Comparison of ENCODE assay signal across 23 cellular contexts in genomic region chr13:21047087-21047486, GRCh38.
"Had no signal": no experiment of that assay in that cellular context is flagged by ENCODE, and none has a peak within 500 bp of the region (broad histone marks: within the 10 kb centered on the region; RNA-seq: fewer than 3 reads in every experiment).

No MANE protein-coding gene starts in this region.

- ATAC-seq: activated CD8-positive, alpha-beta T cell treated with anti-CD3 and anti-CD28 coated beads, Interleukin-2, amount 10 ng/mL, durations not matched to agents 7 days and 5 days; activated naive CD8-positive, alpha-beta T cell treated with anti-CD3 and anti-CD28 coated beads, Interleukin-2, amount 50 U/mL, for 24 hours; esophagus mucosa; sciatic nerve; stimulated activated memory B cell treated with anti-CD40 and anti-IgM and Interleukin-4, amounts not matched to agents 10 μg/mL and 1 μg/mL and 100 μg/mL, for 72 hours had no signal

- H3K27ac ChIP-seq: breast epithelium, prostate gland, spleen had no signal

- H3K4me1 ChIP-seq: prostate gland had no signal

- H3K36me3 ChIP-seq: breast epithelium, prostate gland, thoracic aorta had no signal

- DNase-seq: activated CD4-positive, alpha-beta T cell treated with anti-CD3 and anti-CD28 coated beads, Interleukin-2, amount 10 ng/mL, durations not matched to agents 24 days and 14 days; activated CD8-positive, alpha-beta T cell treated with anti-CD3 and anti-CD28 coated beads, Interleukin-2, amount 10 ng/mL, durations not matched to agents 7 days and 5 days; activated naive CD4-positive, alpha-beta T cell treated with Interleukin-2 at 50 U/mL for 16 hours; activated naive CD8-positive, alpha-beta T cell treated with anti-CD3 and anti-CD28 coated beads, Interleukin-2, amount 50 U/mL, for 24 hours; activated T-cell treated with anti-CD3 and anti-CD28 coated beads, Interleukin-2, amount 50 U/mL, for 24 hours; aorta; cerebellar nuclear complex; effector CD8-positive, alpha-beta T cell; glutamatergic neuron; hypothalamus; islet precursor cell; nephron progenitor cell; spleen; stimulated activated CD4-positive, alpha-beta T cell treated with anti-CD3 and anti-CD28 coated beads, Interleukin-4, amount 100 ng/mL, for 4 hours had no signal

- H3K9me3 ChIP-seq: breast epithelium, prostate gland, spleen, thoracic aorta had no signal

- H3K36me3 Mint-ChIP-seq: stimulated activated memory B cell treated with anti-CD40 and anti-IgM and Interleukin-4, amounts not matched to agents 10 μg/mL and 1 μg/mL and 100 μg/mL, for 72 hours had no signal

- H3K27me3 ChIP-seq: breast epithelium, spleen had no signal

- H3K27me3 Mint-ChIP-seq: dendritic cell treated with granulocyte-macrophage colony-stimulating factor and Interleukin-4, amounts not matched to agents 40 ng/mL and 50 ng/mL, for 4 days had no signal

- H3K4me3 Mint-ChIP-seq: activated CD4-positive, alpha-beta T cell treated with anti-CD3 and anti-CD28 coated beads, Interleukin-2, amount 10 ng/mL, durations not matched to agents 24 days and 14 days; activated CD8-positive, alpha-beta T cell treated with anti-CD3 and anti-CD28 coated beads, Interleukin-2, amount 10 ng/mL, durations not matched to agents 7 days and 5 days; activated naive CD8-positive, alpha-beta T cell treated with anti-CD3 and anti-CD28 coated beads, Interleukin-2, amount 50 U/mL, for 24 hours; activated T-cell treated with anti-CD3 and anti-CD28 coated beads, Interleukin-2, amount 50 U/mL, for 24 hours; dendritic cell treated with granulocyte-macrophage colony-stimulating factor and Interleukin-4, amounts not matched to agents 40 ng/mL and 50 ng/mL, for 4 days; nephron progenitor cell; stimulated activated memory B cell treated with anti-CD40 and anti-IgM and Interleukin-4, amounts not matched to agents 10 μg/mL and 1 μg/mL and 100 μg/mL, for 72 hours; T-helper 1 cell treated with Interleukin-12 subunit alpha and Interleukin-12 subunit beta and Interleukin-4 antibody, amounts not matched to agents 30 μg/mL and 1 μg/mL, for 36 hours had no signal

- H3K27ac Mint-ChIP-seq: activated CD4-positive, alpha-beta T cell treated with anti-CD3 and anti-CD28 coated beads, Interleukin-2, amount 10 ng/mL, durations not matched to agents 24 days and 14 days; activated CD8-positive, alpha-beta T cell treated with anti-CD3 and anti-CD28 coated beads, Interleukin-2, amount 10 ng/mL, durations not matched to agents 7 days and 5 days; activated naive CD8-positive, alpha-beta T cell treated with anti-CD3 and anti-CD28 coated beads, Interleukin-2, amount 50 U/mL, for 24 hours; activated T-cell treated with anti-CD3 and anti-CD28 coated beads, Interleukin-2, amount 50 U/mL, for 24 hours; activated T-helper 2 cell treated with anti-CD3 and anti-CD28 coated beads, Interferon-gamma antibody, Interleukin-2, Interleukin-4, amounts not matched to agents 10 μg/mL and 5 μg/mL and 100 μg/mL, durations not matched to agents 14 hours and 24 hours and 36 hours; nephron progenitor cell; stimulated activated memory B cell treated with anti-CD40 and anti-IgM and Interleukin-4, amounts not matched to agents 10 μg/mL and 1 μg/mL and 100 μg/mL, for 72 hours; T-helper 1 cell treated with Interleukin-12 subunit alpha and Interleukin-12 subunit beta and Interleukin-4 antibody, amounts not matched to agents 30 μg/mL and 1 μg/mL, for 36 hours had no signal

- H3K9me3 Mint-ChIP-seq: activated CD4-positive, alpha-beta T cell treated with anti-CD3 and anti-CD28 coated beads, Interleukin-2, amount 10 ng/mL, durations not matched to agents 24 days and 14 days; activated naive CD8-positive, alpha-beta T cell treated with anti-CD3 and anti-CD28 coated beads, Interleukin-2, amount 50 U/mL, for 24 hours; activated T-cell treated with anti-CD3 and anti-CD28 coated beads, Interleukin-2, amount 50 U/mL, for 24 hours; activated T-helper 2 cell treated with anti-CD3 and anti-CD28 coated beads, Interferon-gamma antibody, Interleukin-2, Interleukin-4, amounts not matched to agents 10 μg/mL and 5 μg/mL and 100 μg/mL, durations not matched to agents 14 hours and 24 hours and 36 hours; dendritic cell treated with granulocyte-macrophage colony-stimulating factor and Interleukin-4, amounts not matched to agents 40 ng/mL and 50 ng/mL, for 4 days; nephron progenitor cell; stimulated activated memory B cell treated with anti-CD40 and anti-IgM and Interleukin-4, amounts not matched to agents 10 μg/mL and 1 μg/mL and 100 μg/mL, for 72 hours; T-helper 1 cell treated with Interleukin-12 subunit alpha and Interleukin-12 subunit beta and Interleukin-4 antibody, amounts not matched to agents 30 μg/mL and 1 μg/mL, for 36 hours had no signal

- H3K4me3 ChIP-seq: breast epithelium, prostate gland, spleen had no signal
